In the genomic region with DNA sequence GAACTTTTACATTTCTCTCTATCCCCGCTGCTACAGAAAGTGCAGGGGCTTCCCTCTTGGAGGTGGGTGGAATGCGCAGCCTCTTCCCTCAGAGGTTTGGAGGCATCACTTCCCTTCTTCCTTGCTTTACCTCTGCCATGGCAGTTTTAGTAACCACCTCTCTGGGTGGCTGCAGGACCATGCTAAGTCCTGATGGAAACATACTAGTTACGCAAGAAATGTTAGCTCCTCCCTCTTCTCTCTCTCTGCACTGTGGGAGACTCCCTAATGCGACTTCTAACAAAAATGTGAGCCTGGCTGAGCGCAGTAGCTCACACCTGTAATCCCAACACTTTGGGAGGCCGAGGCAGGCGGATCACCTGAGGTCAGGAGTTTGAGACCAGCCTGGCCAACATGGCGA, we compare ENCODE assay signal across 3 cellular contexts.
A peak's percentile ranks its signal among the peaks of the same experiment; 100 is the strongest.
TF ChIP-seq lines count a peak whose summit lies in the region.

No MANE protein-coding gene starts in this region.

TF ChIP-seq in HepG2, 621 proteins besides CTCF, POLR2A, EP300 and RAD21:
- TF ChIP-seq ESRRA (CRISPR knock-in tag; IDR thresholded peaks at IDR 0.05; ENCODE audit: low read depth) (no peak), CEBPG (CRISPR knock-in tag; IDR thresholded peaks at IDR 0.05) (0 out of 2 replicates have a peak, but pooled peaks have one; percentile 30), HHEX (CRISPR knock-in tag; IDR thresholded peaks at IDR 0.05) (no peak), CEBPB (IDR thresholded peaks at IDR 0.05; ENCODE audit: borderline replicate concordance, low read depth, low read length) (peak; percentile 60; the same call in 1 of the 2 replicates)

TF ChIP-seq in HCT116, 20 proteins besides CTCF, POLR2A, EP300 and RAD21:
- TF ChIP-seq MAX (IDR thresholded peaks at IDR 0.05) (no peak), CEBPB (IDR thresholded peaks at IDR 0.05; ENCODE audit: low read depth) (peak; percentile 50)

TF ChIP-seq in K562, 482 proteins besides CTCF, POLR2A, EP300 and RAD21:
- TF ChIP-seq CEBPB (tag; IDR thresholded peaks at IDR 0.05) (peak; percentile 64; the same call in 1 of the 2 replicates), CEBPG (CRISPR knock-in tag; IDR thresholded peaks at IDR 0.05) (no peak), CEBPG (tag; conservative IDR thresholded peaks at IDR 0.05 in 1 of 2, IDR thresholded peaks at IDR 0.05 in 1 of 2) (peak in 1 of 2 experiments; percentile 42; a peak in 1 of 4 replicates), TEAD2 (tag; IDR thresholded peaks at IDR 0.05) (no peak), PHB (CRISPR knock-in tag; IDR thresholded peaks at IDR 0.05) (no peak)
